In genomic region chr1:1121611-1122077, GRCh38 we compare ENCODE assay signal across 1 cellular context.
TF ChIP-seq lines count a peak whose summit lies in the region.

No MANE protein-coding gene starts in this region.

TF ChIP-seq in A549, 52 proteins besides CTCF, POLR2A, EP300 and RAD21:
- TF ChIP-seq CEBPB (IDR thresholded peaks at IDR 0.05): no peak
- TF ChIP-seq POLR2AphosphoS2 (conservative IDR thresholded peaks at IDR 0.05; ENCODE audit: low read length): no peak
- TF ChIP-seq ZSCAN20 (CRISPR knock-in tag; IDR thresholded peaks at IDR 0.05): no peak
- TF ChIP-seq RNF2 (IDR thresholded peaks at IDR 0.05; ENCODE audit: borderline replicate concordance, low read depth): no peak
- no peak for TF ChIP-seq GATA3 (IDR thresholded peaks at IDR 0.05; ENCODE audit: borderline replicate concordance)
- TF ChIP-seq NFE2L2 (conservative IDR thresholded peaks at IDR 0.05; ENCODE audit: low read length): no peak
- TF ChIP-seq, protein P1, sequence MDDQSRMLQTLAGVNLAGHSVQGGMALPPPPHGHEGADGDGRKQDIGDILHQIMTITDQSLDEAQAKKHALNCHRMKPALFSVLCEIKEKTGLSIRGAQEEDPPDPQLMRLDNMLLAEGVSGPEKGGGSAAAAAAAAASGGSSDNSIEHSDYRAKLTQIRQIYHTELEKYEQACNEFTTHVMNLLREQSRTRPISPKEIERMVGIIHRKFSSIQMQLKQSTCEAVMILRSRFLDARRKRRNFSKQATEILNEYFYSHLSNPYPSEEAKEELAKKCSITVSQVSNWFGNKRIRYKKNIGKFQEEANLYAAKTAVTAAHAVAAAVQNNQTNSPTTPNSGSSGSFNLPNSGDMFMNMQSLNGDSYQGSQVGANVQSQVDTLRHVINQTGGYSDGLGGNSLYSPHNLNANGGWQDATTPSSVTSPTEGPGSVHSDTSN (IDR thresholded peaks at IDR 0.05): no peak
